22 cellular contexts compared by ENCODE assay signal in genomic region chr15:68676926-68677325, GRCh38.
"Had no signal": no experiment of that assay in that cellular context is flagged by ENCODE, and none has a peak within 500 bp of the region (broad histone marks: within the 10 kb centered on the region; RNA-seq: fewer than 3 reads in every experiment).

No MANE protein-coding gene starts in this region.

- H3K4me1 Mint-ChIP-seq: activated CD4-positive, alpha-beta memory T cell treated with anti-CD3 and anti-CD28 coated beads, Interleukin-2, amount 10 ng/mL, durations not matched to agents 7 days and 5 days had no signal

- H3K27ac Mint-ChIP-seq: activated CD4-positive, alpha-beta memory T cell treated with anti-CD3 and anti-CD28 coated beads, Interleukin-2, amount 10 ng/mL, durations not matched to agents 7 days and 5 days; activated CD4-positive, alpha-beta T cell treated with anti-CD3 and anti-CD28 coated beads, Interleukin-2, amount 10 ng/mL, durations not matched to agents 24 days and 14 days; effector memory CD8-positive, alpha-beta T cell; progenitor cell of endocrine pancreas; stimulated activated naive B cell treated with anti-CD40 and anti-IgM and Interleukin-4, amounts not matched to agents 10 μg/mL and 1 μg/mL and 100 μg/mL, for 72 hours had no signal

- DNase-seq: activated CD4-positive, alpha-beta memory T cell treated with anti-CD3 and anti-CD28 coated beads, Interleukin-2, amount 10 ng/mL, durations not matched to agents 7 days and 5 days; activated CD4-positive, alpha-beta T cell treated with anti-CD3 and anti-CD28 coated beads, Interleukin-2, amount 10 ng/mL, durations not matched to agents 24 days and 14 days; activated CD8-positive, alpha-beta memory T cell treated with anti-CD3 and anti-CD28 coated beads, Interleukin-2, amount 50 U/mL, for 48 hours; activated naive CD4-positive, alpha-beta T cell; activated T-cell treated with anti-CD3 and anti-CD28 coated beads, Interleukin-2, amount 50 U/mL, for 4 hours; cerebellar nuclear complex; cortex of kidney; effector memory CD8-positive, alpha-beta T cell; left ventricle myocardium superior; stimulated activated CD4-positive, alpha-beta T cell treated with anti-CD3 and anti-CD28 coated beads, Interleukin-1b, Interleukin-23, amount 100 ng/mL, for 48 hours; stimulated activated CD4-positive, alpha-beta T cell treated with anti-CD3 and anti-CD28 coated beads, Interleukin-4, amount 100 ng/mL, for 4 hours; stimulated activated CD8-positive, alpha-beta memory T cell treated with anti-CD3 and anti-CD28 coated beads, Interleukin-4, amount 100 ng/mL, for 48 hours; stimulated activated naive B cell treated with anti-CD40 and anti-IgM and Interleukin-4, amounts not matched to agents 10 μg/mL and 1 μg/mL and 100 μg/mL, for 72 hours; stomach had no signal

- ATAC-seq: activated naive CD4-positive, alpha-beta T cell treated with anti-CD3 and anti-CD28 coated beads, Interleukin-2, amount 50 U/mL, for 72 hours; activated T-cell treated with anti-CD3 and anti-CD28 coated beads, Interleukin-2, amount 50 U/mL, for 4 hours; effector memory CD8-positive, alpha-beta T cell; gastroesophageal sphincter; left ventricle myocardium superior; right lobe of liver; stimulated activated naive B cell treated with anti-CD40 and anti-IgM and Interleukin-4, amounts not matched to agents 10 μg/mL and 1 μg/mL and 100 μg/mL, for 72 hours had no signal

- H3K4me2 ChIP-seq: smooth muscle cell had no signal

- H3K4me3 ChIP-seq: gastroesophageal sphincter, ovary, right lobe of liver, smooth muscle cell, stomach, suprapubic skin, tibial nerve had no signal

- H3K9me3 ChIP-seq: gastroesophageal sphincter, ovary, right lobe of liver, stomach, suprapubic skin, tibial nerve had no signal

- H3K4me3 Mint-ChIP-seq: activated CD4-positive, alpha-beta memory T cell treated with anti-CD3 and anti-CD28 coated beads, Interleukin-2, amount 10 ng/mL, durations not matched to agents 7 days and 5 days; activated CD4-positive, alpha-beta T cell treated with anti-CD3 and anti-CD28 coated beads, Interleukin-2, amount 10 ng/mL, durations not matched to agents 24 days and 14 days; activated T-cell treated with anti-CD3 and anti-CD28 coated beads, Interleukin-2, amount 50 U/mL, for 4 hours; effector memory CD8-positive, alpha-beta T cell; stimulated activated naive B cell treated with anti-CD40 and anti-IgM and Interleukin-4, amounts not matched to agents 10 μg/mL and 1 μg/mL and 100 μg/mL, for 72 hours had no signal

- H3K27me3 ChIP-seq: ovary, right lobe of liver, suprapubic skin, tibial nerve had no signal

- H3K4me1 ChIP-seq: right lobe of liver had no signal

- H3K27ac ChIP-seq: gastroesophageal sphincter, ovary, right lobe of liver, stomach, suprapubic skin, tibial nerve had no signal

- H3K36me3 ChIP-seq: gastroesophageal sphincter, ovary, right lobe of liver, stomach, suprapubic skin, tibial nerve had no signal

- H3K36me3 Mint-ChIP-seq: activated naive CD4-positive, alpha-beta T cell treated with anti-CD3 and anti-CD28 coated beads, Interleukin-2, amount 50 U/mL, for 72 hours; stimulated activated naive B cell treated with anti-CD40 and anti-IgM and Interleukin-4, amounts not matched to agents 10 μg/mL and 1 μg/mL and 100 μg/mL, for 72 hours had no signal

- H3K9me3 Mint-ChIP-seq: activated CD4-positive, alpha-beta memory T cell treated with anti-CD3 and anti-CD28 coated beads, Interleukin-2, amount 10 ng/mL, durations not matched to agents 7 days and 5 days; activated CD4-positive, alpha-beta T cell treated with anti-CD3 and anti-CD28 coated beads, Interleukin-2, amount 10 ng/mL, durations not matched to agents 24 days and 14 days; activated naive CD4-positive, alpha-beta T cell treated with anti-CD3 and anti-CD28 coated beads, Interleukin-2, amount 50 U/mL, for 72 hours; activated T-cell treated with anti-CD3 and anti-CD28 coated beads, Interleukin-2, amount 50 U/mL, for 4 hours; effector memory CD8-positive, alpha-beta T cell; stimulated activated naive B cell treated with anti-CD40 and anti-IgM and Interleukin-4, amounts not matched to agents 10 μg/mL and 1 μg/mL and 100 μg/mL, for 72 hours had no signal
